26 cellular contexts compared by ENCODE assay signal in genomic region chr14:60630129-60630528, GRCh38. TPM values are rescaled to one million over a fixed set of nuclear protein-coding genes. Genes with fewer than 3 reads are reported as not detected.
"Had no signal": no experiment of that assay in that cellular context is flagged by ENCODE, and none has a peak within 500 bp of the region (broad histone marks: within the 10 kb centered on the region; RNA-seq: fewer than 3 reads in every experiment).

No MANE protein-coding gene starts in this region.

- ATAC-seq: esophagus mucosa; gastroesophageal sphincter; heart left ventricle; left lobe of liver; natural killer cell; right cardiac atrium; stimulated activated memory B cell treated with anti-CD40 and anti-IgM and Interleukin-4, amounts not matched to agents 10 μg/mL and 1 μg/mL and 100 μg/mL, for 72 hours; stimulated activated naive CD8-positive, alpha-beta T cell treated with anti-CD3 and anti-CD28 coated beads, Interleukin-15, Interleukin-2, amounts not matched to agents 100 U/mL and 50 U/mL, for 24 hours had no signal

- H3K4me3 ChIP-seq: colonic mucosa, gastroesophageal sphincter, heart left ventricle, hepatocyte, lung, prostate gland, skin epidermis, spleen, testis, tibial artery had no signal

- H3K4me1 ChIP-seq: colonic mucosa, gastroesophageal sphincter, heart left ventricle, prostate gland, spleen, testis had no signal

- FAIRE-seq: kidney had no signal

- H3K9me3 ChIP-seq: colonic mucosa, gastroesophageal sphincter, heart left ventricle, prostate gland, spleen, testis, tibial artery had no signal

- H3K79me2 ChIP-seq: hepatocyte had no signal

- H3K27me3 ChIP-seq: colonic mucosa, gastroesophageal sphincter, testis, tibial artery had no signal

- H3K4me2 ChIP-seq: hepatocyte had no signal

- DNase-seq: colonic mucosa; effector CD8-positive, alpha-beta T cell; endodermal cell; foreskin fibroblast; heart left ventricle; kidney; natural killer cell; right cardiac atrium; spleen; stimulated activated CD4-positive, alpha-beta T cell treated with anti-CD3 and anti-CD28 coated beads, Interleukin-4, amount 100 ng/mL, for 4 hours; stimulated activated naive CD8-positive, alpha-beta T cell treated with anti-CD3 and anti-CD28 coated beads, Interleukin-15, Interleukin-2, amounts not matched to agents 100 U/mL and 50 U/mL, for 24 hours; substantia nigra; testis; tibial artery had no signal

- H3K27ac ChIP-seq: colonic mucosa, epithelial cell of prostate, gastroesophageal sphincter, heart left ventricle, hepatocyte, skin epidermis, spleen, testis, tibial artery had no signal

- H2AFZ ChIP-seq: hepatocyte had no signal

- H3K36me3 ChIP-seq: colonic mucosa, gastroesophageal sphincter, heart left ventricle, prostate gland, spleen, tibial artery had no signal

RNA-seq across cellular contexts. Expression of gene SIX1, which starts 19.1 kb away (rescaled TPM):
- total RNA-seq: colonic mucosa, left lobe of liver, liver, mononuclear cell, natural killer cell, right cardiac atrium, spleen had no signal
- polyA plus RNA-seq: heart left ventricle, liver, neural cell had no signal
